13 cellular contexts compared by ENCODE assay signal in the genomic region with DNA sequence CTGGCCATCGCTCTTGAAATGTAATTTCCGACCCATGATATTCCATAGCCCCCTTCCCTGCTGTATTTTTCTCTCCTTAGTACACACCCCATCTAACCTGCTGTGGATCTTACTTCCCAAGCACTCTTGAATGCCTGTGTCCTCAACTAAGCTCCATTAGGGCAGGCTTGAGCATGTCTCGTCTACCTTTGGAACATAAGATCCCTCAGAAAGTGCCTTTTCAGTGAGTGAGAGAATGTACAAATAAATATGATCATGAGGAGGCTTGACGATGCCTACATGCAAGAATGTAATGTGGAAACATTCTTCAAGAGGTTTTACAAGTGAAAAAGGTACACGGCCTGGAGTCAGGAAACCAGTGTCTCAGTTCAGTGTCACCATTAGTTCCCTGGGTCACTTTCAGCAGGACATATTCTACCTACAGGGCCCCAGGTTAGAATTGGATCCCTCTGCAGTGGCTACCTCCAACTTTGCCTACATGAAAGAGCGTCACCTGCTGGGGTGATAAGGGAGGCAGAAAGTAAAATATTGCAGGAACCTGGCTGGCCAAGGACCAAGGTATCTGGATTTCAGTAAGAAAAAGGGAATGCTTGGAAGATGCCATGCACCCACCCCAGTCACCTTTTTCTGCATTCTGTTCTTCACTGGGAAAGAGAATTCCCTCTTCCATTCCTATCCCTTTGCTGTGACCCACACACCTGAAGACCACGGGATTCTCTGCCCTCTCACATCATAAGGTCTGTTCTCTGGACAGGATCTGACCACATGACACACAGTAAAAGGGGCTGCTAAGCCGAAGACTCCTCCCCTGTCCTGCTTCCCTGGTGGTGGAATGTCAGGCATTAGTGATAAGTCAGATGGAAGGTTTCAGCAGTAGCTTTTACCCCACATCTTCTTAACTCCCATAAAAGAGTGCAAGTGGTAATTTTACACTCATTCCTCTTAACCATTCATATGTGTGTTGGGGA. TPM values are rescaled to one million over a fixed set of nuclear protein-coding genes. Genes with fewer than 3 reads are reported as not detected.
DNase-seq lines count a peak whose midpoint lies in the region; ATAC-seq, FAIRE-seq and TF ChIP-seq lines count a peak whose summit lies in the region.
"Had no signal": no experiment of that assay in that cellular context is flagged by ENCODE, and none has a peak within 500 bp of the region (broad histone marks: within the 10 kb centered on the region; RNA-seq: fewer than 3 reads in every experiment).

No MANE protein-coding gene starts in this region.

- DNase-seq in GM10248 (ENCODE audit: extremely low spot score) (no peak), NAMALWA (ENCODE audit: low spot score) (peak; percentile 5), epithelial cell of esophagus (ENCODE audit: low read depth) (peak; percentile 78), pancreas (peak in 1 of 6 donors; percentile 19), NCI-H1417 (lab: John Stamatoyannopoulos, UW) (no peak), SKM-1 treated with dmso at 0.1 percent for 144 hours (lab: John Stamatoyannopoulos, UW; ENCODE audit: unreplicated experiment) (no peak)
- no peak for DNase-seq in activated CD4-positive, alpha-beta T cell treated with anti-CD3 and anti-CD28 coated beads, Interleukin-2, amount 50 U/mL, for 48 hours
- DNase-seq: activated T-cell treated with anti-CD3 and anti-CD28 coated beads, Interleukin-2, amount 50 U/mL, for 48 hours; GF-D8; NCI-H510A; stimulated activated CD4-positive, alpha-beta T cell treated with anti-CD3 and anti-CD28 coated beads, Interleukin-2, amount 100 ng/mL, for 48 hours; T-helper 2 cell had no signal

- CTCF ChIA-PET in GM10248 (lab: Yijun Ruan, JAX), result interaction anchor here (2.2 to 4.0 kb wide), 2 partner anchors 10 to 21 kb away, joined by 7 to 15 read pairs; no protein-coding TSS in a partner anchor

- WGBS in pancreas, 2 donors, result 46 to 52% methylated on average over 8 of the region's 8 CpGs

- FAIRE-seq in pancreas (lab: Jason Lieb, UNC), result no peak

- H3K27me3 ChIP-seq in pancreas, result no peaks in the 10 kb centered on the region

- H3K36me3 ChIP-seq in pancreas, result no peaks in the 10 kb centered on the region

- no peak overlapping the region for H3K27ac ChIP-seq in pancreas

- no peaks in the 10 kb centered on the region for H3K4me1 ChIP-seq in pancreas

- intact Hi-C loops in pancreas (cut with DNase I), result no loop called here

- POLR2A ChIA-PET in GM10248 (lab: Yijun Ruan, JAX), result no interaction called here

- peak; percentile 40 to 63 (median 56) for ATAC-seq in pancreas
- ATAC-seq in GM19035 (IDR thresholded peaks at IDR 0.05; ENCODE audit: unreplicated experiment), result no peak

- TF ChIP-seq CTCF in GM10248 (IDR thresholded peaks at IDR 0.05; ENCODE audit: control extremely low read depth, extremely low read depth, low read depth, missing control alignments), result peak; percentile 19
- peak; percentile 61 for TF ChIP-seq CTCF in epithelial cell of esophagus (IDR thresholded peaks at IDR 0.05; ENCODE audit: insufficient read depth, low read depth, low read length, missing control alignments)
- no peak for TF ChIP-seq CTCF in pancreas (IDR thresholded peaks at IDR 0.05)

- H3K4me3 ChIP-seq in epithelial cell of esophagus (ENCODE audit: low read length) (no peak overlapping the region), pancreas (no peak overlapping the region)

- no peaks in the 10 kb centered on the region for H3K9me3 ChIP-seq in pancreas

RNA-seq across cellular contexts. Expression of gene SERPINA1, which starts 24.6 kb away (rescaled TPM):
- 100 to 1,000 TPM in 4 of 6 donors, 10 to 100 TPM in 2; 45.0 to 328 (median 170) TPM for total RNA-seq in pancreas
- polyA plus RNA-seq in pancreas, result 100 to 1,000 TPM in 1 of 2 donors, 10 to 100 TPM in 1; 45.7 to 246 TPM

RNA-seq across cellular contexts. Expression of gene SERPINA11, which starts 39.6 kb away (rescaled TPM):
- total RNA-seq in pancreas, result not detected
- not detected for polyA plus RNA-seq in pancreas

RNA-seq across cellular contexts. Expression of gene SERPINA2, which starts 46.5 kb away (rescaled TPM):
- total RNA-seq in pancreas, result not detected
- not detected for polyA plus RNA-seq in pancreas

Comparison
In these comparisons a context has a peak if more than half of its experiments do, and no peak if none do; other contexts are left out.
1. DNase-seq: peak in NAMALWA (single experiment) and epithelial cell of esophagus (single experiment); none in GM10248 (single experiment), NCI-H1417 (0 of 3), SKM-1 treated with dmso at 0.1 percent for 144 hours (single experiment) and activated CD4-positive, alpha-beta T cell treated with anti-CD3 and anti-CD28 coated beads, Interleukin-2, amount 50 U/mL, for 48 hours (0 of 2).
2. CTCF ChIP-seq: peak in GM10248 (single experiment) and epithelial cell of esophagus (single experiment); none in pancreas (0 of 4).